In genomic region chr2:99524056-99524455, GRCh38 we compare ENCODE assay signal across 18 cellular contexts.
DNase-seq lines count a peak whose midpoint lies in the region; FAIRE-seq and TF ChIP-seq lines count a peak whose summit lies in the region.
"Had no signal": no experiment of that assay in that cellular context is flagged by ENCODE, and none has a peak within 500 bp of the region (broad histone marks: within the 10 kb centered on the region; RNA-seq: fewer than 3 reads in every experiment).

No MANE protein-coding gene starts in this region.

- H3K36me3 ChIP-seq in WERI-Rb-1: no peaks in the 10 kb centered on the region
- H3K36me3 ChIP-seq: BLaER1 treated with 17β-estradiol and CSF1 and Interleukin-3, amounts not matched to agents 10 nM and 100 nM had no signal

- H3K4me3 ChIP-seq in WERI-Rb-1 (ENCODE audit: low read depth, low read length): no peak overlapping the region
- H3K4me3 ChIP-seq: BLaER1 treated with 17β-estradiol and CSF1 and Interleukin-3, amounts not matched to agents 10 nM and 100 nM had no signal

- DNase-seq in D721Med (ENCODE audit: insufficient read length, low spot score) (peak; percentile 65), NCI-H524 treated with DMSO at 0.1 percent for 48 hours (lab: John Stamatoyannopoulos, UW) (peak; percentile 89), WERI-Rb-1 (peak; percentile 56), retina (peak; percentile 18), NCI-H146 (lab: John Stamatoyannopoulos, UW) (no peak), NCI-H774 (lab: John Stamatoyannopoulos, UW) (no peak), GM19240 (ENCODE audit: insufficient read length, low spot score) (no peak)
- DNase-seq: Calu3; CD8-positive, alpha-beta T cell; GDM1; GOT3; H7; HFFc6; IMR-90 had no signal

- TF ChIP-seq CTCF in D721Med (IDR thresholded peaks at IDR 0.05; ENCODE audit: insufficient read depth, missing control alignments) (no peak), WERI-Rb-1 (IDR thresholded peaks at IDR 0.05; ENCODE audit: low read depth, low read length) (no peak)

- peak; percentile 51 for FAIRE-seq in D721Med (lab: Jason Lieb, UNC)
- FAIRE-seq: GM12892, GM18507 had no signal

- peaks cover 58% of the 10 kb centered on the region for H3K27me3 ChIP-seq in WERI-Rb-1 (ENCODE audit: insufficient read depth, low read depth, severe bottlenecking)
- H3K27me3 ChIP-seq: BLaER1 treated with 17β-estradiol and CSF1 and Interleukin-3, amounts not matched to agents 10 nM and 100 nM had no signal

- H3K9me3 ChIP-seq in WERI-Rb-1 (ENCODE audit: severe bottlenecking): no peaks in the 10 kb centered on the region
- H3K9me3 ChIP-seq: BLaER1 treated with 17β-estradiol and CSF1 and Interleukin-3, amounts not matched to agents 10 nM and 100 nM had no signal

- no peak overlapping the region for H3K27ac ChIP-seq in WERI-Rb-1
- H3K27ac ChIP-seq: BLaER1 treated with 17β-estradiol and CSF1 and Interleukin-3, amounts not matched to agents 10 nM and 100 nM; HL-60 had no signal

Comparison
In these comparisons a context has a peak if more than half of its experiments do, and no peak if none do; other contexts are left out.
1. DNase-seq: peak in D721Med (single experiment), NCI-H524 treated with DMSO at 0.1 percent for 48 hours (single experiment), WERI-Rb-1 (single experiment) and retina (single experiment); none in NCI-H146 (single experiment), NCI-H774 (single experiment) and GM19240 (single experiment).